8 cellular contexts compared by ENCODE assay signal in the genomic region with DNA sequence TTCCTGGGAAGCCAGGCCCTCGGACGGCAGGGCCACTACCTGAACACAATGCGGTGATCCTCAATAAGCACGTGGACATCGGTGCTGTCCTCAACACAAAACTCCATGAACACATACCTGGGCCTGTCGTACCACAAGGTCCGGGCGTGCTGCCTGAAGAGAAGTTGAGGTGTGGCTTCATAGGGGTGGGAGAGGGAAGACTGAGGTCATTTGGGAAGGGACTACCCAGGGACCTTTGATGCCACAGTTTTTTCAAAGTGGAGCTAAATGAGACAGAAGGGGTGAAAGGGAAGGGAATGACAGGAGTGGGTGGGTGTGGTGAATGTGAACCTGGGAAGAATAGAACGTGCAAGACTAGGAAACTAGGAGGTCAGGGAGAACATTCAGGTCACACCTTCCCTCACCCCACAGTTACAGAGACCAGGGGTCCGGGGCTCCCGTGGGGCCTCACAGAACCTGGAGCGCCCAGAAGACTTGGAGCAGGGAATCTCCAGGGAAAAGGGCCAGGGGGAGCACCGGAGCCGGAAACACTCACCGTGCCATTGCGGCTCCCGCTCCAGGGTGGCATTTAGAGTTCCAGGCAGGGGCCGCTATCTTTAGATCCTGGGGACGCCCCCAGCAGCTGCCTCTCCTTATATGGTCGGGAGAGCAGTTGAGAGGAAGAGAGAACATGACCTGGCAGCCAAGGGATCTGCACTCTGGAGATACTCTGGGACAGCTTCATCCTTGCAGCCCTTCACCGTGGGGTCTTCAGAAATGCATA. TPM values are rescaled to one million over a fixed set of nuclear protein-coding genes. Genes with fewer than 3 reads are reported as not detected.
DNase-seq lines count a peak whose midpoint lies in the region; ATAC-seq, FAIRE-seq and TF ChIP-seq lines count a peak whose summit lies in the region.

A gene (minus strand): TSS at position 570 of the 763 bp plus-strand sequence. CDS start 27 bp downstream, at position 543.

- H3K4me3 Mint-ChIP-seq in activated CD4-positive, alpha-beta memory T cell treated with anti-CD3 and anti-CD28 coated beads, Interleukin-2, amount 10 ng/mL, durations not matched to agents 7 days and 5 days, result peak within 1 kb of the TSS; percentile 98
- H3K4me3 Mint-ChIP-seq in nephron progenitor cell, result peak within 1 kb of the TSS; percentile 98

- no peaks in the 10 kb centered on the region for H3K9me3 Mint-ChIP-seq in activated CD4-positive, alpha-beta memory T cell treated with anti-CD3 and anti-CD28 coated beads, Interleukin-2, amount 10 ng/mL, durations not matched to agents 7 days and 5 days
- no peaks in the 10 kb centered on the region for H3K9me3 Mint-ChIP-seq in nephron progenitor cell

- H3K27me3 Mint-ChIP-seq in activated CD4-positive, alpha-beta memory T cell treated with anti-CD3 and anti-CD28 coated beads, Interleukin-2, amount 10 ng/mL, durations not matched to agents 7 days and 5 days, result no peaks in the 10 kb centered on the region
- peaks cover 5% of the 10 kb centered on the region for H3K27me3 Mint-ChIP-seq in nephron progenitor cell (ENCODE audit: low read depth, poor library complexity)

- H3K4me3 ChIP-seq in H7 (ENCODE audit: insufficient read depth, low read depth, low read length), result peak within 1 kb of the TSS; percentile 85
- H3K4me3 ChIP-seq in fibroblast of pulmonary artery (replicated peaks; ENCODE audit: low read depth, low read length), result peak within 1 kb of the TSS; percentile 84

- H3K27me3 ChIP-seq in H7 (ENCODE audit: control insufficient read depth, insufficient read depth, low read length), result no peaks in the 10 kb centered on the region

- ATAC-seq in GM18517 (IDR thresholded peaks at IDR 0.05; ENCODE audit: unreplicated experiment), result no peak

- FAIRE-seq in D721Med (lab: Jason Lieb, UNC), result no peak

- POLR2A ChIA-PET in activated CD4-positive, alpha-beta memory T cell treated with anti-CD3 and anti-CD28 coated beads, Interleukin-2, amount 10 ng/mL, durations not matched to agents 7 days and 5 days (lab: Charles Lee), result interaction anchor here (1.7 kb wide), 1 partner anchor 18 kb away, joined by 16 read pairs; a partner anchor contains a TSS

- TF ChIP-seq CTCF in D721Med (IDR thresholded peaks at IDR 0.05; ENCODE audit: insufficient read depth, missing control alignments), result no peak
- no peak for TF ChIP-seq CTCF in fibroblast of pulmonary artery (IDR thresholded peaks at IDR 0.05; ENCODE audit: low read length, missing control alignments)
- no peak for TF ChIP-seq CTCF in nephron progenitor cell (IDR thresholded peaks at IDR 0.05)

- DNase-seq in D721Med (ENCODE audit: insufficient read length, low spot score) (peak; percentile 57), H7 (peak; percentile 85), NCI-H2107 treated with DMSO at 0.1 percent for 48 hours (lab: John Stamatoyannopoulos, UW; ENCODE audit: unreplicated experiment) (peak; percentile 66), fibroblast of pulmonary artery (ENCODE audit: low read depth) (peak; percentile 49), nephron progenitor cell (peak; percentile 35)
- DNase-seq in activated CD4-positive, alpha-beta memory T cell treated with anti-CD3 and anti-CD28 coated beads, Interleukin-2, amount 10 ng/mL, durations not matched to agents 7 days and 5 days, result peak; percentile 26
- no peak for DNase-seq in activated CD8-positive, alpha-beta memory T cell treated with anti-CD3 and anti-CD28 coated beads, Interleukin-2, amount 50 U/mL, for 4 hours

- H3K4me1 Mint-ChIP-seq in activated CD4-positive, alpha-beta memory T cell treated with anti-CD3 and anti-CD28 coated beads, Interleukin-2, amount 10 ng/mL, durations not matched to agents 7 days and 5 days, result peaks cover 35% of the 10 kb centered on the region
- peaks cover 44% of the 10 kb centered on the region for H3K4me1 Mint-ChIP-seq in nephron progenitor cell

- no peaks in the 10 kb centered on the region for H3K36me3 ChIP-seq in H7 (replicated peaks; ENCODE audit: control insufficient read depth, insufficient read depth, low read length)

- H3K27ac Mint-ChIP-seq in activated CD4-positive, alpha-beta memory T cell treated with anti-CD3 and anti-CD28 coated beads, Interleukin-2, amount 10 ng/mL, durations not matched to agents 7 days and 5 days, result peak within 1 kb of the TSS; percentile 87
- H3K27ac Mint-ChIP-seq in nephron progenitor cell, result peak within 1 kb of the TSS; percentile 98

- peaks cover 16% of the 10 kb centered on the region for H3K36me3 Mint-ChIP-seq in activated CD4-positive, alpha-beta memory T cell treated with anti-CD3 and anti-CD28 coated beads, Interleukin-2, amount 10 ng/mL, durations not matched to agents 7 days and 5 days (ENCODE audit: low read depth)
- peaks cover 4% of the 10 kb centered on the region for H3K36me3 Mint-ChIP-seq in nephron progenitor cell (ENCODE audit: low read depth)

- CTCF ChIA-PET in activated CD4-positive, alpha-beta memory T cell treated with anti-CD3 and anti-CD28 coated beads, Interleukin-2, amount 10 ng/mL, durations not matched to agents 7 days and 5 days (lab: Charles Lee), result interaction anchor here (1.3 kb wide), 2 partner anchors 18 to 50 kb away, joined by 3 read pairs; a partner anchor contains a TSS

RNA-seq across cellular contexts. Expression of the gene that starts here (rescaled TPM):
- 1.0 and 2.7 TPM in 2 replicates for total RNA-seq in H7 (2014; rRNA removed; shearing (Covaris generic))
- under 1 TPM; 0.40 to 0.65 TPM for total RNA-seq in activated CD4-positive, alpha-beta memory T cell treated with anti-CD3 and anti-CD28 coated beads, Interleukin-2, amount 10 ng/mL, durations not matched to agents 7 days and 5 days

Comparison
In these comparisons a context has a peak if more than half of its experiments do, and no peak if none do; other contexts are left out.
1. Peak in DNase-seq in activated CD4-positive, alpha-beta memory T cell treated with anti-CD3 and anti-CD28 coated beads, Interleukin-2, amount 10 ng/mL, durations not matched to agents 7 days and 5 days; RNA of the gene not detected or under 1 TPM.